In genomic region chr10:42783181-42783549, GRCh38 we compare ENCODE assay signal across 8 cellular contexts. TPM values are rescaled to one million over a fixed set of nuclear protein-coding genes. Genes with fewer than 3 reads are reported as not detected.
DNase-seq lines count a peak whose midpoint lies in the region; ATAC-seq, FAIRE-seq and TF ChIP-seq lines count a peak whose summit lies in the region.

No MANE protein-coding gene starts in this region.

- CTCF ChIA-PET in HepG2 (lab: Yijun Ruan, JAX; ENCODE audit: low intra/inter-chr PET ratio, low total read pairs), result no interaction called here

- H3K4me1 Mint-ChIP-seq in stimulated activated naive CD8-positive, alpha-beta T cell treated with anti-CD3 and anti-CD28 coated beads, Interleukin-15, amount 100 ng/mL, for 72 hours, result peaks cover 26% of the 10 kb centered on the region

- no peaks in the 10 kb centered on the region for H3K27me3 ChIP-seq in Peyer's patch
- no peaks in the 10 kb centered on the region for H3K27me3 ChIP-seq in bronchial epithelial cell (ENCODE audit: control insufficient read depth, insufficient read depth, low read length)
- no peaks in the 10 kb centered on the region; a peak in 1 of 5 replicates for H3K27me3 ChIP-seq in HepG2 (ENCODE audit: control insufficient read depth in 1 of 2, insufficient read depth in 2 of 2, low read length in 2 of 2)

- TF ChIP-seq EP300 in HepG2 (IDR thresholded peaks at IDR 0.05; ENCODE audit: low read depth in 2 of 2, low read length in 2 of 2) (no peak), HepG2 (CRISPR knock-in tag; IDR thresholded peaks at IDR 0.05; ENCODE audit: borderline replicate concordance) (no peak)

- TSS peak; percentile 76 for BruUV-seq in HepG2 (replicated peaks; lab: Mats Ljungman, UMichigan)

- peak overlapping the region; percentile 87 to 89 for H3K4me3 Mint-ChIP-seq in stimulated activated naive CD8-positive, alpha-beta T cell treated with anti-CD3 and anti-CD28 coated beads, Interleukin-15, amount 100 ng/mL, for 72 hours

- TF ChIP-seq RAD21 in HepG2 (CRISPR knock-in tag; IDR thresholded peaks at IDR 0.05), result no peak

- H3K9me3 ChIP-seq in Peyer's patch (no peaks in the 10 kb centered on the region), HepG2 (ENCODE audit: low read length) (no peaks in the 10 kb centered on the region)

- peak; percentile 3 for ATAC-seq in HG02885 (IDR thresholded peaks at IDR 0.05; ENCODE audit: poor library complexity, unreplicated experiment)
- ATAC-seq in HepG2, result peak; percentile 39
- ATAC-seq in stimulated activated naive CD8-positive, alpha-beta T cell treated with anti-CD3 and anti-CD28 coated beads, Interleukin-15, amount 100 ng/mL, for 72 hours, result peak; percentile 14
- no peak for ATAC-seq in HG02981 (IDR thresholded peaks at IDR 0.05; ENCODE audit: unreplicated experiment)

- peak overlapping the region; percentile 77 to 89 (median 79) for H3K4me3 ChIP-seq in Peyer's patch
- H3K4me3 ChIP-seq in bronchial epithelial cell (ENCODE audit: low read depth, low read length), result peak overlapping the region; percentile 76
- peak overlapping the region; percentile 69 to 90 (median 84) for H3K4me3 ChIP-seq in HepG2 (replicated peaks in 1 of 3; ENCODE audit: insufficient read depth in 1 of 3, low read depth in 2 of 3, low read length in 3 of 3)

- peak overlapping the region; percentile 87 to 95 (median 90) for H3K27ac ChIP-seq in Peyer's patch
- peak overlapping the region; percentile 89 for H3K27ac ChIP-seq in HepG2 (ENCODE audit: extremely low read length, insufficient read depth, low read length)

- no peaks in the 10 kb centered on the region for H3K27me3 Mint-ChIP-seq in stimulated activated naive CD8-positive, alpha-beta T cell treated with anti-CD3 and anti-CD28 coated beads, Interleukin-15, amount 100 ng/mL, for 72 hours

- peaks cover 0 to 22% (median 0%) of the 10 kb centered on the region in 3 donors for H3K36me3 ChIP-seq in Peyer's patch
- H3K36me3 ChIP-seq in bronchial epithelial cell (ENCODE audit: control insufficient read depth, insufficient read depth, low read length), result peaks cover 10% of the 10 kb centered on the region
- peaks cover 2 to 26% of the 10 kb centered on the region in 2 experiments; a peak in 4 of 5 replicates for H3K36me3 ChIP-seq in HepG2 (replicated peaks in 1 of 2; ENCODE audit: control insufficient read depth in 1 of 2, insufficient read depth in 2 of 2, low read length in 2 of 2)

- H4K20me1 ChIP-seq in HepG2 (ENCODE audit: insufficient read depth, low read length), result no peaks in the 10 kb centered on the region

- H3K4me1 ChIP-seq in Peyer's patch, result peaks cover 0 to 6% (median 2%) of the 10 kb centered on the region in 4 donors
- H3K4me1 ChIP-seq in HepG2 (ENCODE audit: insufficient read depth, low read length), result peaks cover 21% of the 10 kb centered on the region

- H3K79me2 ChIP-seq in HepG2 (ENCODE audit: insufficient read depth, low read length), result peaks cover 17% of the 10 kb centered on the region

- intact Hi-C loops in HepG2 (cut with micrococcal nuclease; ENCODE audit: unreplicated experiment), result loop anchor here (5.0 kb wide), 1 partner anchor 231 kb away; no protein-coding TSS in a partner anchor

- peaks cover 0 to 5% of the 10 kb centered on the region in 2 donors for H3K9me3 Mint-ChIP-seq in stimulated activated naive CD8-positive, alpha-beta T cell treated with anti-CD3 and anti-CD28 coated beads, Interleukin-15, amount 100 ng/mL, for 72 hours

- no peak for TF ChIP-seq CTCF in Peyer's patch (IDR thresholded peaks at IDR 0.05)
- TF ChIP-seq CTCF in bronchial epithelial cell (IDR thresholded peaks at IDR 0.05; ENCODE audit: insufficient read depth, low read length, severe bottlenecking), result no peak
- no peak for TF ChIP-seq CTCF in HepG2 (CRISPR knock-in tag; IDR thresholded peaks at IDR 0.05)

- TF ChIP-seq POLR2A in Peyer's patch (IDR thresholded peaks at IDR 0.05) (no peak), HepG2 (IDR thresholded peaks at IDR 0.05; ENCODE audit: insufficient read depth in 1 of 2, low read depth in 2 of 2, low read length in 2 of 2) (no peak)

- peak overlapping the region; percentile 95 for H3K4me2 ChIP-seq in HepG2 (ENCODE audit: low read depth, low read length)

- no peak overlapping the region for H2AFZ ChIP-seq in HepG2 (ENCODE audit: low read length)

- FAIRE-seq in bronchial epithelial cell (lab: Jason Lieb, UNC) (no peak), HepG2 (lab: Jason Lieb, UNC) (no peak)

- POLR2A ChIA-PET in HepG2 (lab: Yijun Ruan, JAX), result interaction anchor here (0.8 to 2.1 kb wide), 5 partner anchors 10 to 239 kb away, joined by 3 to 13 read pairs (median 3); no protein-coding TSS in a partner anchor

- peak overlapping the region; percentile 83 to 96 for H3K27ac Mint-ChIP-seq in stimulated activated naive CD8-positive, alpha-beta T cell treated with anti-CD3 and anti-CD28 coated beads, Interleukin-15, amount 100 ng/mL, for 72 hours

- H3K9ac ChIP-seq in HepG2 (ENCODE audit: insufficient read depth, low read depth, low read length), result peak overlapping the region; percentile 88

- WGBS in HepG2 (ENCODE audit: low lambda C conversion rate), result 0% methylated on average over 8 of the region's 11 CpGs

- in situ Hi-C loops in HepG2 (cut with HindIII; ENCODE audit: extremely low pct_ligation_motif_present, low pct_unique_long_range_greater_than_20kb), result no loop called here

- DNase-seq in DMS53 (lab: John Stamatoyannopoulos, UW), result peak; percentile 79
- DNase-seq in Peyer's patch, result peak in 1 of 3 donors; percentile 49
- DNase-seq in bronchial epithelial cell (ENCODE audit: low read depth), result peak; percentile 67
- peak; percentile 16 for DNase-seq in HepG2 (ENCODE audit: low spot score)
- DNase-seq in stimulated activated naive CD8-positive, alpha-beta T cell treated with anti-CD3 and anti-CD28 coated beads, Interleukin-15, amount 100 ng/mL, for 72 hours, result no peak
- no peak for DNase-seq in middle frontal gyrus (ENCODE audit: extremely low spot score, low spot score)

TF ChIP-seq in HepG2, 621 proteins besides CTCF, POLR2A, EP300 and RAD21 (continues in another document):
- TF ChIP-seq SP1 (IDR thresholded peaks at IDR 0.05) (no peak), SP1 (CRISPR knock-in tag; IDR thresholded peaks at IDR 0.05) (peak; percentile 7; the same call in 1 of the 2 replicates), ZKSCAN8 (CRISPR knock-in tag; IDR thresholded peaks at IDR 0.05; ENCODE audit: borderline replicate concordance) (no peak), ZNF558 (CRISPR knock-in tag; IDR thresholded peaks at IDR 0.05; ENCODE audit: borderline replicate concordance) (peak; percentile 13; the same call in 1 of the 2 replicates), ZNF101 (CRISPR knock-in tag; IDR thresholded peaks at IDR 0.05; ENCODE audit: borderline replicate concordance, low read depth) (no peak), ZNF24 (IDR thresholded peaks at IDR 0.05) (no peak), ZNF557 (CRISPR knock-in tag; IDR thresholded peaks at IDR 0.05) (no peak), ZNF121 (CRISPR knock-in tag; IDR thresholded peaks at IDR 0.05) (no peak), FOXP1 (IDR thresholded peaks at IDR 0.05) (no peak), FOXP1 (CRISPR knock-in tag; IDR thresholded peaks at IDR 0.05) (no peak), YY1 (IDR thresholded peaks at IDR 0.05; ENCODE audit: insufficient read depth, insufficient replicate concordance, low read depth, low read length) (no peak), ZNF234 (CRISPR knock-in tag; conservative IDR thresholded peaks at IDR 0.05) (no peak), ZNF740 (CRISPR knock-in tag; IDR thresholded peaks at IDR 0.05) (no peak), ZNF576 (CRISPR knock-in tag; IDR thresholded peaks at IDR 0.05) (no peak), MTF2 (CRISPR knock-in tag; IDR thresholded peaks at IDR 0.05; ENCODE audit: borderline replicate concordance) (no peak), NR0B2 (CRISPR knock-in tag; IDR thresholded peaks at IDR 0.05) (no peak)

RNA-seq across cellular contexts. Expression of gene BMS1, which starts 0.6 kb away (rescaled TPM):
- 10 to 100 TPM in 3 of 4 donors, 1 to 10 TPM in 1; 9.6 to 23.9 (median 11.6) TPM for total RNA-seq in Peyer's patch
- total RNA-seq in bronchial epithelial cell, result 14.7 and 18.8 TPM in 2 replicates
- total RNA-seq in HepG2 (2016; rRNA removed; fragmentation: Illumina TruSeq; extraction: Trizol), result 25.2 and 41.1 TPM in 2 replicates
- total RNA-seq in HepG2 (2016; cell fraction: cytosol; rRNA removed; fragmentation: Illumina TruSeq; extraction: Trizol; ENCODE audit: low read depth), result 1.7 and 2.0 TPM in 2 replicates
- 25.2 and 40.3 TPM in 2 replicates for total RNA-seq in HepG2 (2016; cell fraction: insoluble cytoplasmic fraction; rRNA removed; fragmentation: Illumina TruSeq; extraction: Trizol)
- total RNA-seq in HepG2 (2016; cell fraction: membrane; rRNA removed; fragmentation: Illumina TruSeq; extraction: Trizol), result 4.9 TPM in 2 replicates
- total RNA-seq in HepG2 (2016; cell fraction: nucleus; rRNA removed; fragmentation: Illumina TruSeq; extraction: Trizol), result 21.4 and 22.2 TPM in 2 replicates
- polyA plus RNA-seq in HepG2 (2011; rRNA removed), result 3.8 and 3.9 TPM in 2 replicates
- polyA plus RNA-seq in HepG2 (2011; cell fraction: cytosol; rRNA removed), result 2.2 and 3.1 TPM in 2 replicates
- 4.1 and 5.5 TPM in 2 replicates for polyA plus RNA-seq in HepG2 (2011; cell fraction: nucleus; rRNA removed)
- polyA plus RNA-seq in HepG2 (2012), result 12.4 and 14.5 TPM in 2 replicates
- polyA plus RNA-seq in HepG2 (2016; cell fraction: cytosol; fragmentation: Illumina TruSeq; extraction: Trizol; ENCODE audit: low read depth), result 0.86 and 0.88 TPM in 2 replicates
- polyA plus RNA-seq in HepG2 (2016; cell fraction: insoluble cytoplasmic fraction; fragmentation: Illumina TruSeq; extraction: Trizol; ENCODE audit: low read depth), result 30.1 and 30.6 TPM in 2 replicates
- 1.6 and 2.0 TPM in 2 replicates for polyA plus RNA-seq in HepG2 (2016; cell fraction: membrane; fragmentation: Illumina TruSeq; extraction: Trizol; ENCODE audit: low read depth)
- 23.1 and 25.2 TPM in 2 replicates for polyA plus RNA-seq in HepG2 (2016; cell fraction: nucleus; fragmentation: Illumina TruSeq; extraction: Trizol; ENCODE audit: insufficient read depth, low read depth)
- polyA minus RNA-seq in HepG2 (2011; rRNA and poly(A)+ RNA removed; ENCODE audit: low replicate concordance), result 3.3 and 6.8 TPM in 2 replicates
- 7.6 TPM in 2 replicates for polyA minus RNA-seq in HepG2 (2011; cell fraction: cytosol; rRNA and poly(A)+ RNA removed)
- polyA minus RNA-seq in HepG2 (2011; cell fraction: nucleus; rRNA and poly(A)+ RNA removed), result 13.9 and 16.9 TPM in 2 replicates

Comparison
In these comparisons a context has a peak if more than half of its experiments do, and no peak if none do; other contexts are left out.
1. DNase-seq: peak in DMS53 (single experiment), bronchial epithelial cell (single experiment) and HepG2 (single experiment); none in stimulated activated naive CD8-positive, alpha-beta T cell treated with anti-CD3 and anti-CD28 coated beads, Interleukin-15, amount 100 ng/mL, for 72 hours (0 of 2) and middle frontal gyrus (single experiment).
2. Peak in every context shown above with its lines, with median percentiles within 50 percentile points of each other: H3K4me3 ChIP-seq.